In genomic region chr13:93716623-93717022, GRCh38 we compare ENCODE assay signal across 21 cellular contexts.
A peak's percentile ranks its signal among the peaks of the same experiment; 100 is the strongest.
DNase-seq lines count a peak whose midpoint lies in the region; ATAC-seq and TF ChIP-seq lines count a peak whose summit lies in the region.
"Had no signal": no experiment of that assay in that cellular context is flagged by ENCODE, and none has a peak within 500 bp of the region (broad histone marks: within the 10 kb centered on the region; RNA-seq: fewer than 3 reads in every experiment).

No MANE protein-coding gene starts in this region.

- H2BK120ac ChIP-seq in IMR-90 (ENCODE audit: low read depth, low read length) = peak overlapping the region; percentile 69

- TF ChIP-seq RAD21 in IMR-90 (IDR thresholded peaks at IDR 0.05; ENCODE audit: low read length) = no peak

- peak overlapping the region; percentile 40; the same call in 1 of the 2 replicates for H4K91ac ChIP-seq in IMR-90 (ENCODE audit: insufficient read depth, low read depth, low read length)

- H3K9me1 ChIP-seq in IMR-90 (ENCODE audit: insufficient read depth, low read length) = no peaks in the 10 kb centered on the region; the same call in 1 of the 2 replicates

- peaks cover 0 to 3% of the 10 kb centered on the region in 2 experiments; a peak in 1 of 4 replicates for H3K79me1 ChIP-seq in IMR-90 (ENCODE audit: low read depth in 1 of 2, low read length in 2 of 2)

- peak overlapping the region; percentile 44; the same call in 1 of the 2 replicates for H3K4ac ChIP-seq in IMR-90 (ENCODE audit: low read depth, low read length)

- no peak for TF ChIP-seq EP300 in sigmoid colon (IDR thresholded peaks at IDR 0.05)

- H3K4me1 ChIP-seq in GM23248 (ENCODE audit: insufficient read depth) (0 out of 2 replicates have a peak, but pooled peaks cover 6% of the 10 kb centered on the region), IMR-90 (ENCODE audit: control insufficient read depth, insufficient read depth, low read length) (peaks cover 4% of the 10 kb centered on the region), SJSA1 (replicated peaks) (peaks cover 37% of the 10 kb centered on the region), sigmoid colon (no peaks in the 10 kb centered on the region), mammary epithelial cell (ENCODE audit: insufficient read depth, low read length) (no peaks in the 10 kb centered on the region)
- H3K4me1 ChIP-seq: A549; BE2C; BLaER1 treated with 17β-estradiol and CSF1 and Interleukin-3, amounts not matched to agents 10 nM and 100 nM; HAP-1 had no signal

- ATAC-seq in IMR-90 (ENCODE audit: low read depth) = peak; percentile 100
- ATAC-seq: A549, GM23338 had no signal

- no peaks in the 10 kb centered on the region for H3K9me2 ChIP-seq in GM23248 (ENCODE audit: insufficient read depth)

- H3K4me2 ChIP-seq in GM23248 (ENCODE audit: unreplicated experiment) (no peak overlapping the region), IMR-90 (ENCODE audit: low read depth, low read length) (peak overlapping the region; percentile 16; the same call in 1 of the 2 replicates), mammary epithelial cell (ENCODE audit: insufficient read depth, low read depth, low read length) (no peak overlapping the region)
- H3K4me2 ChIP-seq: A549; BLaER1 treated with 17β-estradiol and CSF1 and Interleukin-3, amounts not matched to agents 10 nM and 100 nM; GM23338 had no signal

- H3K27ac ChIP-seq in GM23248 = no peak overlapping the region
- H3K27ac ChIP-seq in IMR-90 (ENCODE audit: insufficient read depth, low read length) = no peak overlapping the region
- H3K27ac ChIP-seq in SJSA1 = peak overlapping the region; percentile 24; the same call in 1 of the 2 replicates
- H3K27ac ChIP-seq in sigmoid colon = no peak overlapping the region
- no peak overlapping the region for H3K27ac ChIP-seq in mammary epithelial cell (ENCODE audit: insufficient read depth, low read depth, low read length)
- H3K27ac ChIP-seq: A549; BLaER1 treated with 17β-estradiol and CSF1 and Interleukin-3, amounts not matched to agents 10 nM and 100 nM had no signal

- H3K79me2 ChIP-seq in GM23248 (ENCODE audit: insufficient read depth) = no peaks in the 10 kb centered on the region
- no peaks in the 10 kb centered on the region for H3K79me2 ChIP-seq in mammary epithelial cell (ENCODE audit: insufficient read depth, low read length)

- no peak for TF ChIP-seq POLR2A in IMR-90 (IDR thresholded peaks at IDR 0.05; ENCODE audit: low read depth, low read length)
- TF ChIP-seq POLR2A in sigmoid colon (IDR thresholded peaks at IDR 0.05) = no peak

- peak overlapping the region; percentile 85 for H2BK20ac ChIP-seq in IMR-90 (ENCODE audit: low read depth, low read length)

- peak overlapping the region; percentile 49; the same call in 2 of the 3 replicates for H2BK15ac ChIP-seq in IMR-90 (ENCODE audit: low read depth, low read length)

- no peak for TF ChIP-seq CTCF in IMR-90 (conservative IDR thresholded peaks at IDR 0.05; ENCODE audit: low read depth, low read length)
- TF ChIP-seq CTCF in sigmoid colon (IDR thresholded peaks at IDR 0.05) = no peak
- no peak for TF ChIP-seq CTCF in mammary epithelial cell (conservative IDR thresholded peaks at IDR 0.05 in 1 of 2, IDR thresholded peaks at IDR 0.05 in 1 of 2; ENCODE audit: extremely low read depth in 1 of 2, insufficient read depth in 1 of 2, low read depth in 1 of 2, low read length in 2 of 2)

- intact Hi-C loops in IMR-90 (cut with micrococcal nuclease) = no loop called here
- intact Hi-C loops in sigmoid colon (cut with DNase I) = no loop called here
- intact Hi-C loops in mammary epithelial cell (cut with micrococcal nuclease) = no loop called here

- peak overlapping the region; percentile 87 for H2BK5ac ChIP-seq in IMR-90 (ENCODE audit: low read depth, low read length, poor library complexity, severe bottlenecking)

- H3K4me3 ChIP-seq in GM23248 (no peak overlapping the region), IMR-90 (ENCODE audit: insufficient read depth, low read depth, low read length) (no peak overlapping the region), SJSA1 (no peak overlapping the region), sigmoid colon (no peak overlapping the region), mammary epithelial cell (replicated peaks in 1 of 3; ENCODE audit: insufficient read depth in 1 of 3, low read depth in 2 of 3, low read length in 3 of 3) (no peak overlapping the region)
- H3K4me3 ChIP-seq: A549; BLaER1 treated with 17β-estradiol and CSF1 and Interleukin-3, amounts not matched to agents 10 nM and 100 nM; GM23338; HAP-1 had no signal

- no peaks in the 10 kb centered on the region for H3K27me3 ChIP-seq in GM23248 (replicated peaks; ENCODE audit: insufficient read depth)
- H3K27me3 ChIP-seq in IMR-90 (ENCODE audit: control insufficient read depth, insufficient read depth, low read length) = no peaks in the 10 kb centered on the region
- no peaks in the 10 kb centered on the region for H3K27me3 ChIP-seq in SJSA1 (replicated peaks)
- no peaks in the 10 kb centered on the region for H3K27me3 ChIP-seq in sigmoid colon
- no peaks in the 10 kb centered on the region for H3K27me3 ChIP-seq in mammary epithelial cell (ENCODE audit: insufficient read depth, low read length)
- H3K27me3 ChIP-seq: BE2C; BLaER1 treated with 17β-estradiol and CSF1 and Interleukin-3, amounts not matched to agents 10 nM and 100 nM had no signal

- H3K9me3 ChIP-seq in GM23248 (ENCODE audit: low read depth) (no peaks in the 10 kb centered on the region), IMR-90 (ENCODE audit: control insufficient read depth, insufficient read depth, low read length) (peaks cover 4% of the 10 kb centered on the region), SJSA1 (replicated peaks) (peaks cover 8% of the 10 kb centered on the region), sigmoid colon (peaks cover 0 to 4% (median 0%) of the 10 kb centered on the region in 4 donors), mammary epithelial cell (replicated peaks; ENCODE audit: insufficient read depth, low read length) (no peaks in the 10 kb centered on the region)
- H3K9me3 ChIP-seq: A549, BE2C, HAP-1 had no signal

- H2AFZ ChIP-seq in GM23248 (no peak overlapping the region), IMR-90 (replicated peaks; ENCODE audit: low read length, poor library complexity) (no peak overlapping the region), mammary epithelial cell (ENCODE audit: low read depth, low read length) (no peak overlapping the region)
- H2AFZ ChIP-seq: GM23338 had no signal

- H3F3A ChIP-seq in GM23248 (ENCODE audit: insufficient read depth) = peaks cover 7% of the 10 kb centered on the region

- peak overlapping the region; percentile 54; the same call in 1 of the 2 replicates for H3K56ac ChIP-seq in IMR-90 (ENCODE audit: extremely low read depth, insufficient read depth, low read length)

- peak overlapping the region; percentile 48 for H3K14ac ChIP-seq in IMR-90 (replicated peaks; ENCODE audit: low read depth, low read length)

- no peak overlapping the region; the same call in 1 of the 2 replicates for H4K5ac ChIP-seq in IMR-90 (ENCODE audit: low read depth, low read length)

- H3K36me3 ChIP-seq in GM23248 (ENCODE audit: low read depth) (no peaks in the 10 kb centered on the region), IMR-90 (ENCODE audit: control insufficient read depth, insufficient read depth, low read length) (no peaks in the 10 kb centered on the region), SJSA1 (no peaks in the 10 kb centered on the region), sigmoid colon (no peaks in the 10 kb centered on the region), mammary epithelial cell (ENCODE audit: insufficient read depth, low read length) (no peaks in the 10 kb centered on the region)
- H3K36me3 ChIP-seq: BE2C; BLaER1 treated with 17β-estradiol and CSF1 and Interleukin-3, amounts not matched to agents 10 nM and 100 nM; HAP-1 had no signal

- H3K18ac ChIP-seq in IMR-90 (ENCODE audit: low read depth, low read length) = peak overlapping the region; percentile 86; the same call in 1 of the 2 replicates

- no peak overlapping the region for H2AK9ac ChIP-seq in IMR-90 (replicated peaks; ENCODE audit: low read depth, low read length, poor library complexity)

- H4K8ac ChIP-seq in IMR-90 (ENCODE audit: low read depth in 2 of 2, low read length in 2 of 2) = peak overlapping the region in 1 of 2 experiments; percentile 56; a peak in 2 of 4 replicates

- H4K20me1 ChIP-seq in GM23248 (ENCODE audit: insufficient read depth) = no peaks in the 10 kb centered on the region
- H4K20me1 ChIP-seq in IMR-90 (ENCODE audit: insufficient read depth, low read length) = no peaks in the 10 kb centered on the region
- H4K20me1 ChIP-seq in mammary epithelial cell (ENCODE audit: insufficient read depth, low read length) = no peaks in the 10 kb centered on the region
- H4K20me1 ChIP-seq: BLaER1 treated with 17β-estradiol and CSF1 and Interleukin-3, amounts not matched to agents 10 nM and 100 nM had no signal

- peak overlapping the region; percentile 91; the same call in 1 of the 2 replicates for H2AK5ac ChIP-seq in IMR-90 (ENCODE audit: low read depth, low read length)

- POLR2A ChIA-PET in IMR-90 (lab: Charles Lee; ENCODE audit: unreplicated experiment) = no interaction called here

- no peak overlapping the region for H3K9ac ChIP-seq in GM23248
- no peak overlapping the region for H3K9ac ChIP-seq in IMR-90 (ENCODE audit: low read depth, low read length)
- H3K9ac ChIP-seq in mammary epithelial cell (ENCODE audit: insufficient read depth, low read length) = no peak overlapping the region
- H3K9ac ChIP-seq: BLaER1 treated with 17β-estradiol and CSF1 and Interleukin-3, amounts not matched to agents 10 nM and 100 nM had no signal

- DNase-seq in GM23248 (peak; percentile 25), IMR-90 (peak; percentile 79), SJSA1 (ENCODE audit: low read depth in 1 of 2, low spot score in 2 of 2) (peak in 1 of 2 experiments; percentile 63), iris pigment epithelial cell (ENCODE audit: low read depth) (peak; percentile 46), sigmoid colon (no peak), NCI-H1092 treated with DMSO at 0.1 percent for 48 hours (lab: John Stamatoyannopoulos, UW) (no peak), mammary epithelial cell (no peak), SW480 (ENCODE audit: low spot score) (no peak)
- DNase-seq: 8988T; ACHN; AML-193; BE2C; CD4-positive, alpha-beta T cell; CD8-positive, alpha-beta memory T cell; DMS 273 treated with DMSO at 0.1 percent for 48 hours; DMS79; EL had no signal

- peak overlapping the region; percentile 35; the same call in 1 of the 2 replicates for H3K23ac ChIP-seq in IMR-90 (ENCODE audit: low read depth, low read length)

- BruUV-seq in IMR-90 (replicated peaks; lab: Mats Ljungman, UMichigan) (no TSS peak), mammary epithelial cell (replicated peaks; lab: Mats Ljungman, UMichigan) (no TSS peak)

- CTCF ChIA-PET in IMR-90 (lab: Yijun Ruan, JAX) (no interaction called here), mammary epithelial cell (lab: Charles Lee; ENCODE audit: low non-redundant PET) (no interaction called here)

- dilution Hi-C loops in IMR-90 (cut with HindIII; ENCODE audit: low sequenced_read_pairs, unreplicated experiment) (no loop called here), mammary epithelial cell (cut with HindIII; ENCODE audit: low sequenced_read_pairs) (no loop called here)

- in situ Hi-C loops in GM23248 (cut with MboI) = no loop called here
- in situ Hi-C loops in IMR-90 (cut with MboI; ENCODE audit: low sequenced_read_pairs) = no loop called here
- in situ Hi-C loops in mammary epithelial cell (cut with MboI; ENCODE audit: low sequenced_read_pairs in 2 of 2) = no loop called here

TF ChIP-seq in IMR-90, 13 proteins besides CTCF, POLR2A, EP300 and RAD21 (continues in another document):
- TF ChIP-seq FOS (IDR thresholded peaks at IDR 0.05; ENCODE audit: low read depth, low read length) = peak; percentile 47; the same call in 1 of the 2 replicates

Comparison
In these comparisons a context has a peak if more than half of its experiments do, and no peak if none do; other contexts are left out.
1. DNase-seq: peak in GM23248 (single experiment), IMR-90 (single experiment) and iris pigment epithelial cell (single experiment); none in sigmoid colon (single experiment), NCI-H1092 treated with DMSO at 0.1 percent for 48 hours (single experiment), mammary epithelial cell (single experiment) and SW480 (single experiment).